Comparison of ENCODE assay signal across 22 cellular contexts in the genomic region with DNA sequence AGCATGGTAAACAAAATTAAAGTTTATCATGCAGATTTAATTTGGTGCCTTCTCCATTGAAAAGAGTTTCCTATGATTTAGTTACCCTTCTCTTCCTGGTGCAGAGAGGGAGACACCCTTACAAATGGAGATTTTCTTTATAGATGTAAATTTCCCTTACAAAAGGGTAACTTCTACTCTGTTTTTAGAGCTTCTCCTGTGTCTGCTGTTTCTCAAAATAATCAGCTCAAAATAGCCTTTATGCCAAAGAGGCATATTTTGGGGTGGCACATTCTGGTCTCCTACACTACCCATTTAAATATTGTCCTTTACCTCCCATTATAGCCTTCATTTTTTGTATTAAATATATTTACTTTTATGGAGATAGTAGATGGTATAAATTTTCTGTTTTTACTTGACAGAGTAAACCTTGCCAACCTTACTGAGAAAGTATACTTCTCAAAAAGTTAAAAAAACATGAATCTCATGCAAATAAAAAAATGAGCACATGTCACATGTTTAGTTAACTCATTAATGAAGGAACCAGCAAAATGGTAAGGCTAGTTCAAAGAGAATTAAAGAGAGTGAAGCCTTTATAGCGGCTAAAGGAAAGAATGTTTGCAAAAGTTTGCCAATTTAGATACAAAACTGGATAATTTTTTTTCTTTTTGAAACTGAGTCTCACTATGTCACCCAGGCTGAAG.
"Had no signal": no experiment of that assay in that cellular context is flagged by ENCODE, and none has a peak within 500 bp of the region (broad histone marks: within the 10 kb centered on the region; RNA-seq: fewer than 3 reads in every experiment).

No MANE protein-coding gene starts in this region.

- H3K9me3 ChIP-seq: body of pancreas, mucosa of descending colon, pancreas, tibial artery had no signal

- FAIRE-seq: pancreas had no signal

- H3K27ac Mint-ChIP-seq: activated CD8-positive, alpha-beta T cell treated with anti-CD3 and anti-CD28 coated beads, Interleukin-2, amount 10 ng/mL, durations not matched to agents 7 days and 5 days; activated T-helper 1 cell treated with anti-CD3 and anti-CD28 coated beads, Interleukin-12 subunit alpha, Interleukin-12 subunit beta, Interleukin-2, Interleukin-4 antibody, amounts not matched to agents 30 ng/mL and 10 ng/mL and 1 ng/mL, durations not matched to agents 14 hours and 24 hours and 36 hours; nephron progenitor cell; stimulated activated naive CD8-positive, alpha-beta T cell treated with anti-CD3 and anti-CD28 coated beads, Interleukin-15, amount 100 ng/mL, for 72 hours; T-helper 2 cell treated with Interferon-gamma antibody and Interleukin-4, amounts not matched to agents 5 μg/mL and 100 μg/mL, for 36 hours had no signal

- H3K4me3 Mint-ChIP-seq: activated CD8-positive, alpha-beta T cell treated with anti-CD3 and anti-CD28 coated beads, Interleukin-2, amount 10 ng/mL, durations not matched to agents 7 days and 5 days; activated T-helper 1 cell treated with anti-CD3 and anti-CD28 coated beads, Interleukin-12 subunit alpha, Interleukin-12 subunit beta, Interleukin-2, Interleukin-4 antibody, amounts not matched to agents 30 ng/mL and 10 ng/mL and 1 ng/mL, durations not matched to agents 14 hours and 24 hours and 36 hours; nephron progenitor cell; stimulated activated naive CD8-positive, alpha-beta T cell treated with anti-CD3 and anti-CD28 coated beads, Interleukin-15, amount 100 ng/mL, for 72 hours; T-helper 2 cell treated with Interferon-gamma antibody and Interleukin-4, amounts not matched to agents 5 μg/mL and 100 μg/mL, for 36 hours had no signal

- H3K4me3 ChIP-seq: body of pancreas, cardiac muscle cell, heart right ventricle, mucosa of descending colon, pancreas, tibial artery had no signal

- H3K9me3 Mint-ChIP-seq: activated T-helper 1 cell treated with anti-CD3 and anti-CD28 coated beads, Interleukin-12 subunit alpha, Interleukin-12 subunit beta, Interleukin-2, Interleukin-4 antibody, amounts not matched to agents 30 ng/mL and 10 ng/mL and 1 ng/mL, durations not matched to agents 14 hours and 24 hours and 36 hours; stimulated activated naive CD8-positive, alpha-beta T cell treated with anti-CD3 and anti-CD28 coated beads, Interleukin-15, amount 100 ng/mL, for 72 hours; T-helper 2 cell treated with Interferon-gamma antibody and Interleukin-4, amounts not matched to agents 5 μg/mL and 100 μg/mL, for 36 hours had no signal

- H3K4me1 Mint-ChIP-seq: stimulated activated naive CD8-positive, alpha-beta T cell treated with anti-CD3 and anti-CD28 coated beads, Interleukin-15, amount 100 ng/mL, for 72 hours had no signal

- DNase-seq: activated CD4-positive, alpha-beta T cell treated with anti-CD3 and anti-CD28 coated beads, Interleukin-2, amount 50 U/mL, for 1 hour; activated CD4-positive, CD25-positive, alpha-beta regulatory T cell treated with anti-CD3 and anti-CD28 coated beads, Interleukin-2, amount 50 U/mL, for 72 hours; activated CD8-positive, alpha-beta T cell treated with anti-CD3 and anti-CD28 coated beads, Interleukin-2, amount 10 ng/mL, durations not matched to agents 7 days and 5 days; activated gamma-delta T cell; activated naive CD4-positive, alpha-beta T cell treated with anti-CD3 and anti-CD28 coated beads, Interleukin-2, amount 50 U/mL, for 16 hours; anterior cingulate cortex; body of pancreas; cortex of kidney; heart right ventricle; left ventricle myocardium superior; mammary epithelial cell; mucosa of descending colon; nephron progenitor cell; pancreas; right cardiac atrium; stimulated activated CD4-positive, alpha-beta T cell treated with anti-CD3 and anti-CD28 coated beads, Interleukin-1b, Interleukin-23, amount 100 ng/mL, for 48 hours; stimulated activated naive CD8-positive, alpha-beta T cell treated with anti-CD3 and anti-CD28 coated beads, Interleukin-15, amount 100 ng/mL, for 72 hours; tibial artery had no signal

- H3K36me3 ChIP-seq: cardiac muscle cell, heart right ventricle, pancreas, tibial artery had no signal

- H3K27ac ChIP-seq: body of pancreas, cardiac muscle cell, heart right ventricle, pancreas, tibial artery, VCaP had no signal

- H3K4me1 ChIP-seq: body of pancreas, pancreas, tibial artery had no signal

- H3K27me3 ChIP-seq: body of pancreas, cardiac muscle cell, pancreas, tibial artery had no signal
